Comparison of ENCODE assay signal across 29 cellular contexts in the genomic region with DNA sequence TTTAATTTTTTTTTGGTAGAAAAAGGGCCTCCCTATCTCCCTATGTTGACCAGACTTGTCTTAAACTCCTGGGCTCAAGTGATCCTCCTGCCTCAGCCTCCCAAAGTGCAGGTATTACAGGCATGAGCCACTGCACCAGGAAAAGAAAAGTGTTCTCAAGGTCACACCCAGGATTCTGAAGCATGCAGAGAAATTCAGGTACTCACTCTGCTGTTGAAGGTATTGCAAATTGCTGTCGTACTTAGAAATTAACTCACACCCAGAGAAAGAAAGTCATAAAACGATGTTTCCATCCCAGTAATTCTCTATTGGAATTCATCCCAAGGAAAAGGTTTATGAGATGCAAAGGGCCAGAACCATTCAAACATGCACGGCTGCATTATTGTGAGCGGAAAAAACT.
"Had no signal": no experiment of that assay in that cellular context is flagged by ENCODE, and none has a peak within 500 bp of the region (broad histone marks: within the 10 kb centered on the region; RNA-seq: fewer than 3 reads in every experiment).

No MANE protein-coding gene starts in this region.

- H3K9me3 Mint-ChIP-seq: activated CD4-positive, alpha-beta T cell treated with anti-CD3 and anti-CD28 coated beads, Interleukin-2, amount 10 ng/mL, durations not matched to agents 24 days and 14 days; activated CD8-positive, alpha-beta T cell treated with anti-CD3 and anti-CD28 coated beads for 36 hours; activated naive CD4-positive, alpha-beta T cell treated with anti-CD3 and anti-CD28 coated beads for 36 hours; activated naive CD8-positive, alpha-beta T cell treated with anti-CD3 and anti-CD28 coated beads for 36 hours; activated T-cell treated with anti-CD3 and anti-CD28 coated beads, Interleukin-2, amount 50 U/mL, for 72 hours; effector memory CD8-positive, alpha-beta T cell; naive B cell; stimulated activated naive B cell treated with anti-CD40 and anti-IgM and Interleukin-4, amounts not matched to agents 10 μg/mL and 1 μg/mL and 100 μg/mL, for 72 hours had no signal

- H3K27me3 Mint-ChIP-seq: activated naive CD8-positive, alpha-beta T cell treated with anti-CD3 and anti-CD28 coated beads for 36 hours; brain had no signal

- H3K27ac ChIP-seq: adrenal gland, ascending aorta, coronary artery, heart left ventricle, left lung, pancreas, suprapubic skin had no signal

- H3K4me3 ChIP-seq: adrenal gland, ascending aorta, coronary artery, heart left ventricle, left lung, lung, pancreas, suprapubic skin, tibial nerve had no signal

- H3K27ac Mint-ChIP-seq: activated CD4-positive, alpha-beta T cell treated with anti-CD3 and anti-CD28 coated beads, Interleukin-2, amount 10 ng/mL, durations not matched to agents 24 days and 14 days; activated CD8-positive, alpha-beta memory T cell treated with anti-CD3 and anti-CD28 coated beads, Interleukin-2, amount 10 ng/mL, durations not matched to agents 7 days and 5 days; activated naive CD4-positive, alpha-beta T cell treated with anti-CD3 and anti-CD28 coated beads for 36 hours; activated T-cell treated with anti-CD3 and anti-CD28 coated beads, Interleukin-2, amount 50 U/mL, for 72 hours; effector memory CD8-positive, alpha-beta T cell had no signal

- H3K9me3 ChIP-seq: adrenal gland, ascending aorta, heart left ventricle, left lung, pancreas, suprapubic skin, tibial nerve had no signal

- ATAC-seq: activated CD8-positive, alpha-beta memory T cell treated with anti-CD3 and anti-CD28 coated beads, Interleukin-2, amount 10 ng/mL, durations not matched to agents 7 days and 5 days; activated T-cell treated with anti-CD3 and anti-CD28 coated beads, Interleukin-2, amount 50 U/mL, for 72 hours; heart left ventricle; left lung; right cardiac atrium; SK-N-SH treated with all-trans-retinoic acid at 6 μM for 48 hours; stimulated activated naive B cell treated with anti-CD40 and anti-IgM and Interleukin-4, amounts not matched to agents 10 μg/mL and 1 μg/mL and 100 μg/mL, for 72 hours had no signal

- H3K4me3 Mint-ChIP-seq: activated CD4-positive, alpha-beta T cell treated with anti-CD3 and anti-CD28 coated beads, Interleukin-2, amount 10 ng/mL, durations not matched to agents 24 days and 14 days; activated CD8-positive, alpha-beta memory T cell treated with anti-CD3 and anti-CD28 coated beads, Interleukin-2, amount 10 ng/mL, durations not matched to agents 7 days and 5 days; activated CD8-positive, alpha-beta T cell treated with anti-CD3 and anti-CD28 coated beads for 36 hours; activated naive CD4-positive, alpha-beta T cell treated with anti-CD3 and anti-CD28 coated beads for 36 hours; activated T-cell treated with anti-CD3 and anti-CD28 coated beads, Interleukin-2, amount 50 U/mL, for 72 hours; effector memory CD8-positive, alpha-beta T cell; stimulated activated naive B cell treated with anti-CD40 and anti-IgM and Interleukin-4, amounts not matched to agents 10 μg/mL and 1 μg/mL and 100 μg/mL, for 72 hours had no signal

- H3K27me3 ChIP-seq: ascending aorta, heart left ventricle, left lung, pancreas, suprapubic skin, tibial nerve had no signal

- H3K36me3 Mint-ChIP-seq: activated CD8-positive, alpha-beta memory T cell treated with anti-CD3 and anti-CD28 coated beads, Interleukin-2, amount 10 ng/mL, durations not matched to agents 7 days and 5 days; brain; naive B cell; stimulated activated naive B cell treated with anti-CD40 and anti-IgM and Interleukin-4, amounts not matched to agents 10 μg/mL and 1 μg/mL and 100 μg/mL, for 72 hours had no signal

- DNase-seq: activated CD4-positive, alpha-beta T cell treated with anti-CD3 and anti-CD28 coated beads, Interleukin-2, amount 10 ng/mL, durations not matched to agents 24 days and 14 days; activated CD4-positive, CD25-positive, alpha-beta regulatory T cell treated with anti-CD3 and anti-CD28 coated beads, Interleukin-2, amount 50 U/mL, for 72 hours; activated CD8-positive, alpha-beta memory T cell treated with anti-CD3 and anti-CD28 coated beads, Interleukin-2, amount 10 ng/mL, durations not matched to agents 7 days and 5 days; activated CD8-positive, alpha-beta T cell treated with anti-CD3 and anti-CD28 coated beads for 36 hours; activated naive CD4-positive, alpha-beta T cell treated with anti-CD3 and anti-CD28 coated beads for 36 hours; activated naive CD8-positive, alpha-beta T cell treated with anti-CD3 and anti-CD28 coated beads for 36 hours; activated T-cell treated with anti-CD3 and anti-CD28 coated beads for 4 hours; activated T-cell treated with anti-CD3 and anti-CD28 coated beads, Interleukin-2, amount 50 U/mL, for 72 hours; adrenal gland; effector memory CD8-positive, alpha-beta T cell; heart left ventricle; hypothalamus; mesendoderm; naive B cell; nucleus accumbens; right cardiac atrium; stimulated activated CD4-positive, alpha-beta T cell treated with anti-CD3 and anti-CD28 coated beads, Interleukin-15, amount 100 ng/mL, for 24 hours; stimulated activated CD4-positive, alpha-beta T cell treated with anti-CD3 and anti-CD28 coated beads, Interleukin-2, amount 100 ng/mL, for 24 hours; stimulated activated naive B cell treated with anti-CD40 and anti-IgM and Interleukin-4, amounts not matched to agents 10 μg/mL and 1 μg/mL and 100 μg/mL, for 72 hours; T-helper 2 cell had no signal

- H3K36me3 ChIP-seq: adrenal gland, ascending aorta, heart left ventricle, left lung, pancreas, suprapubic skin, tibial nerve had no signal

- H3K4me1 Mint-ChIP-seq: naive B cell had no signal
